21 cellular contexts compared by ENCODE assay signal in the genomic region with DNA sequence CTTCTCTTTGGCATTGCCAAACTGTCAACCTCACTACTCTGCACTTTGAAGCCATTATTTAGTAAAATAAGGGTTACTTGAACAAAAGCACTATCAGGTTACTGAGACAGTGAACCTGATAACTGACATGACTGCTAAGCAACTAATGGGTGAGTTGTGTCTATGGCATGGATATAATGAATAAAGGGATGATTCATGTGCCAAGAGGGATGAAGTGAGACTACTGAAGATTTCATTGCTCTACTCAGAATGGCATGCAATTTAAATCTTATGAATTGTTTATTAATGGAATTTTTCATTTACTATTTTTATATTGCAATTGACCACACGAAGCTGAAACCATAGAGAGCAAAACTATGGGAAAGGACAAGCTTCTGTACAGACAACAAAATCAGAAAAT.
"Had no signal": no experiment of that assay in that cellular context is flagged by ENCODE, and none has a peak within 500 bp of the region (broad histone marks: within the 10 kb centered on the region; RNA-seq: fewer than 3 reads in every experiment).

No MANE protein-coding gene starts in this region.

- H2AFZ ChIP-seq: neural progenitor cell had no signal

- H3K4me3 ChIP-seq: cardiac muscle cell, gastrocnemius medialis, left ventricle myocardium inferior, neural progenitor cell, psoas muscle, skin epidermis, suprapubic skin, transverse colon, vagina had no signal

- H3K27me3 ChIP-seq: cardiac muscle cell, gastrocnemius medialis, neural progenitor cell, suprapubic skin, transverse colon, vagina had no signal

- H3K9me3 ChIP-seq: gastrocnemius medialis had no signal

- H3K4me1 ChIP-seq: gastrocnemius medialis, left ventricle myocardium inferior, neural progenitor cell, psoas muscle, suprapubic skin, transverse colon, vagina had no signal

- ATAC-seq: activated T-cell treated with anti-CD3 and anti-CD28 coated beads, Interleukin-2, amount 50 U/mL, for 72 hours; gastrocnemius medialis; psoas muscle; right cardiac atrium; stimulated activated naive CD8-positive, alpha-beta T cell treated with anti-CD3 and anti-CD28 coated beads, Interleukin-15, amount 100 ng/mL, for 72 hours had no signal

- H3K4me2 ChIP-seq: neural progenitor cell had no signal

- H3K27ac ChIP-seq: cardiac muscle cell, gastrocnemius medialis, left ventricle myocardium inferior, neural progenitor cell, psoas muscle, skin epidermis, suprapubic skin, transverse colon, vagina, VCaP had no signal

- H3K9ac ChIP-seq: neural progenitor cell had no signal

- H3K36me3 ChIP-seq: cardiac muscle cell, suprapubic skin, transverse colon, vagina had no signal

- DNase-seq: activated CD4-positive, alpha-beta T cell treated with anti-CD3 and anti-CD28 coated beads for 1 hour; activated gamma-delta T cell treated with Interleukin-2 at 50 U/mL for 16 hours; activated T-cell treated with anti-CD3 and anti-CD28 coated beads, Interleukin-2, amount 50 U/mL, for 72 hours; dermis blood vessel endothelial cell; effector memory CD4-positive, alpha-beta T cell; gastrocnemius medialis; head of caudate nucleus; kidney; left ventricle myocardium inferior; naive B cell; psoas muscle; right cardiac atrium; stimulated activated CD4-positive, alpha-beta T cell treated with anti-CD3 and anti-CD28 coated beads, Interleukin-2, amount 100 ng/mL, for 48 hours; stimulated activated naive CD8-positive, alpha-beta T cell treated with anti-CD3 and anti-CD28 coated beads, Interleukin-15, amount 100 ng/mL, for 72 hours; transverse colon had no signal
